ENCODE assay signal across 8 cellular contexts in the genomic region with DNA sequence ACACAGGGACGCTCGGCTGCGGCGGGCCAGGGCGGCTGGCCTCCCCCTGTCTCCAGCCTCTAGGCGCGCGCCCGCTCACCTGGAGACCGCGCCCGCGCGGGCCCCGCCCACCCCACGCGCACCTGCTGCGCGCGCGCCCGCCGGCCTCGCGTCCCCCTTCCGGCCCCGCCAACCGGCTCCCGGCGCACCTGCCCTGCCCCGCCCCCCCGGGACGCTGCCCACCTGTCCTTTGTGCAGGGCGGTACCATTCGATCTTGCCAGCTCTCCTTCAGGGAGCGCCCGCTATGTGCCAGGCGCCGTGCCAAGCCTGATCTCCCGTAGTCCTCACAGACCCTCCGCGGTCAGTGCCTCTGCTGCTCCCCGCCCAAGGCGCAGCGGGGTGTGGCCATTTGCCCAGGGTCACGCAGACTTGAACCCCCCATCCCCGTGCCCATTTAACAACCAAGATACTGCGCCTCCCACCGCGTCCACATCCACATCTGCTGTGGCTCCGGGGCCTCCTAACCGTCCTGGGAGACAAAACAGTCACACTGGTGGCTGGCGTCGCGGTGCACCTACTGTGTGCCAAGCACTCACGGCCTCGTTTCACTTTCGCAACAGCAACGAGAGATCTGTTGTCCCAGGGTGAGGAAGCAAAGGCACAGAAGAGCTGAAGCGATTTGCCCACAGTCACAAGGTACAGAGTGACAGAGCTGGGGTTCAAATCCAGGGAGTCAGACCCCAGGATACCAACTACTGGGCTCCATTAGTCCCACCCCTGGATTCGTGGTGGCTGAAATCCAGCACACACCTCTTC. TPM values are rescaled to one million over a fixed set of nuclear protein-coding genes. Genes with fewer than 3 reads are reported as not detected.
DNase-seq lines count a peak whose midpoint lies in the region; ATAC-seq, FAIRE-seq and TF ChIP-seq lines count a peak whose summit lies in the region.

No MANE protein-coding gene starts in this region.

- WGBS in H9 (ENCODE audit: extremely low coverage, insufficient read length, low lambda C conversion rate): no CpG with 5 or more reads among the region's 61 CpGs

- H3K79me2 ChIP-seq in H9 (ENCODE audit: insufficient read depth, low read length): no peaks in the 10 kb centered on the region

- H2BK120ac ChIP-seq in H9 (ENCODE audit: low read depth, low read length, poor library complexity, severe bottlenecking): no peak overlapping the region

- no peak overlapping the region for H3K27ac ChIP-seq in H9 (ENCODE audit: insufficient read length, low read depth, low read length)

- H4K20me1 ChIP-seq in H9 (ENCODE audit: control insufficient read depth, insufficient read depth, insufficient read length): no peaks in the 10 kb centered on the region

- no peak overlapping the region for H2BK5ac ChIP-seq in H9 (ENCODE audit: insufficient read length, low read length)

- H3K4me3 Mint-ChIP-seq in H9 (peak overlapping the region; percentile 78 to 85), naive B cell (peak overlapping the region; percentile 94 to 99 (median 97))
- H3K4me3 Mint-ChIP-seq in activated CD4-positive, alpha-beta T cell treated with anti-CD3 and anti-CD28 coated beads, Interleukin-2, amount 10 ng/mL, durations not matched to agents 24 days and 14 days: peak overlapping the region; percentile 91

- no peak for DNase-seq in AG09309 (ENCODE audit: low read depth)
- no peak for DNase-seq in H9
- DNase-seq in NCI-H2029 (lab: John Stamatoyannopoulos, UW): peak; percentile 92
- DNase-seq in activated CD4-positive, alpha-beta T cell treated with anti-CD3 and anti-CD28 coated beads, Interleukin-2, amount 10 ng/mL, durations not matched to agents 24 days and 14 days: peak; percentile 92
- DNase-seq in effector CD8-positive, alpha-beta T cell (lab: John Stamatoyannopoulos, UW): peak; percentile 63
- DNase-seq in naive B cell: peak; percentile 48
- peak; percentile 41 for DNase-seq in urothelium cell line (ENCODE audit: low spot score)
- DNase-seq in kidney glomerular epithelial cell (lab: John Stamatoyannopoulos, UW): no peak

- FAIRE-seq in urothelium cell line (lab: Jason Lieb, UNC): no peak

- intact Hi-C loops in activated CD4-positive, alpha-beta T cell treated with anti-CD3 and anti-CD28 coated beads, Interleukin-2, amount 10 ng/mL, durations not matched to agents 24 days and 14 days (cut with micrococcal nuclease): loop anchor here (5.0 kb wide), 2 partner anchors 205 to 330 kb away; partner anchors contain the start of genes COMMD7, PLAGL2 and POFUT1

- peaks cover 3% of the 10 kb centered on the region; the same call in 1 of the 2 replicates for H3K27me3 ChIP-seq in H9 (ENCODE audit: insufficient read depth, low read length)

- H3K27ac Mint-ChIP-seq in H9 (no peak overlapping the region; a peak in 1 of 7 replicates), naive B cell (peak overlapping the region; percentile 89 to 97 (median 96))
- peak overlapping the region; percentile 97 for H3K27ac Mint-ChIP-seq in activated CD4-positive, alpha-beta T cell treated with anti-CD3 and anti-CD28 coated beads, Interleukin-2, amount 10 ng/mL, durations not matched to agents 24 days and 14 days

- no peaks in the 10 kb centered on the region for H3K9me3 ChIP-seq in H9 (ENCODE audit: control insufficient read depth, low read depth, low read length)

- 0 out of 2 replicates have a peak overlapping the region, but pooled peaks have one; percentile 32 for H3K14ac ChIP-seq in H9 (ENCODE audit: insufficient read depth, low read length)

- H3K4me3 ChIP-seq in AG09309 (ENCODE audit: control insufficient read depth, low read depth, low read length): peak overlapping the region; percentile 11

- no peaks in the 10 kb centered on the region for H3K4me1 ChIP-seq in H9 (ENCODE audit: insufficient read depth, low read length)

- H2AFZ ChIP-seq in H9 (ENCODE audit: low read length): no peak overlapping the region

- H3K36me3 Mint-ChIP-seq in H9 (ENCODE audit: insufficient read depth in 1 of 3, low read depth in 3 of 3) (no peaks in the 10 kb centered on the region), naive B cell (no peaks in the 10 kb centered on the region)
- peaks cover 3% of the 10 kb centered on the region for H3K36me3 Mint-ChIP-seq in activated CD4-positive, alpha-beta T cell treated with anti-CD3 and anti-CD28 coated beads, Interleukin-2, amount 10 ng/mL, durations not matched to agents 24 days and 14 days (ENCODE audit: low read depth)

- H2BK12ac ChIP-seq in H9 (ENCODE audit: insufficient read length, low read depth, low read length): no peak overlapping the region

- no peak overlapping the region for H3K9ac ChIP-seq in H9 (ENCODE audit: extremely low read depth, insufficient read length, low read length)

- H3K56ac ChIP-seq in H9 (ENCODE audit: insufficient read length, low read depth, low read length): no peak overlapping the region

- no peaks in the 10 kb centered on the region; a peak in 1 of 5 replicates for H3K9me3 Mint-ChIP-seq in H9
- no peaks in the 10 kb centered on the region for H3K9me3 Mint-ChIP-seq in activated CD4-positive, alpha-beta T cell treated with anti-CD3 and anti-CD28 coated beads, Interleukin-2, amount 10 ng/mL, durations not matched to agents 24 days and 14 days
- H3K9me3 Mint-ChIP-seq in naive B cell: no peaks in the 10 kb centered on the region

- no peak overlapping the region for H3K4ac ChIP-seq in H9 (ENCODE audit: low read depth, low read length)

- ATAC-seq in naive B cell (ENCODE audit: low read depth in 2 of 2): peak; percentile 22

- no peak overlapping the region for H3T11ph ChIP-seq in H9 (ENCODE audit: low read length)

- peaks cover 77% of the 10 kb centered on the region for H3K27me3 Mint-ChIP-seq in H9 (ENCODE audit: low read depth)
- H3K27me3 Mint-ChIP-seq in activated CD4-positive, alpha-beta T cell treated with anti-CD3 and anti-CD28 coated beads, Interleukin-2, amount 10 ng/mL, durations not matched to agents 24 days and 14 days: no peaks in the 10 kb centered on the region
- no peaks in the 10 kb centered on the region for H3K27me3 Mint-ChIP-seq in naive B cell

- no peak for TF ChIP-seq CTCF in AG09309 (IDR thresholded peaks at IDR 0.05; ENCODE audit: control insufficient read depth, insufficient read depth, low read depth, low read length, missing control alignments)
- no peak for TF ChIP-seq CTCF in H9 (conservative IDR thresholded peaks at IDR 0.05)

- H4K91ac ChIP-seq in H9 (ENCODE audit: insufficient read length, low read depth, low read length): no peak overlapping the region

- H4K5ac ChIP-seq in H9 (ENCODE audit: insufficient read length, low read depth, low read length): no peak overlapping the region

- H4K8ac ChIP-seq in H9 (replicated peaks; ENCODE audit: insufficient read length, low read depth, low read length): no peak overlapping the region

- no peak overlapping the region for H2BK15ac ChIP-seq in H9 (ENCODE audit: low read depth, low read length)

- H3K23me2 ChIP-seq in H9 (ENCODE audit: insufficient read length, low read depth, low read length, poor library complexity, severe bottlenecking): peaks cover 4% of the 10 kb centered on the region

- H2BK20ac ChIP-seq in H9 (ENCODE audit: low read depth, low read length, poor library complexity, severe bottlenecking): no peak overlapping the region

- peak overlapping the region; percentile 48 for H3K4me2 ChIP-seq in H9 (ENCODE audit: insufficient read depth, insufficient read length, low read length)

- H3K4me1 Mint-ChIP-seq in H9: peaks cover 40 to 42% of the 10 kb centered on the region in 2 experiments
- H3K4me1 Mint-ChIP-seq in activated CD4-positive, alpha-beta T cell treated with anti-CD3 and anti-CD28 coated beads, Interleukin-2, amount 10 ng/mL, durations not matched to agents 24 days and 14 days: peaks cover 67% of the 10 kb centered on the region
- H3K4me1 Mint-ChIP-seq in naive B cell: peaks cover 44 to 59% (median 54%) of the 10 kb centered on the region in 3 donors

- H2AK5ac ChIP-seq in H9 (ENCODE audit: insufficient read length, low read length): no peak overlapping the region

- no peaks in the 10 kb centered on the region for H3K79me1 ChIP-seq in H9 (ENCODE audit: insufficient read depth, low read depth, low read length, poor library complexity, severe bottlenecking)

- H3K23ac ChIP-seq in H9 (ENCODE audit: insufficient read length, low read depth, low read length): no peak overlapping the region

- H3K18ac ChIP-seq in H9 (ENCODE audit: insufficient read length, low read depth, low read length): no peak overlapping the region

RNA-seq across cellular contexts. Expression of gene NOL4L, which starts 48.1 kb away (rescaled TPM):
- total RNA-seq in H9 (2021): 28.9 and 31.7 TPM in 2 replicates
- total RNA-seq in activated CD4-positive, alpha-beta T cell treated with anti-CD3 and anti-CD28 coated beads, Interleukin-2, amount 10 ng/mL, durations not matched to agents 24 days and 14 days: 13.0 and 18.0 TPM in 2 replicates
- polyA plus RNA-seq in naive B cell (ENCODE audit: low read depth in 6 of 6): 1 to 10 TPM in 5 of 6 donors, not detected in 1; 1.3 to 4.2 (median 1.5) TPM

Comparison
In these comparisons a context has a peak if more than half of its experiments do, and no peak if none do; other contexts are left out.
1. DNase-seq: peak in NCI-H2029 (single experiment), activated CD4-positive, alpha-beta T cell treated with anti-CD3 and anti-CD28 coated beads, Interleukin-2, amount 10 ng/mL, durations not matched to agents 24 days and 14 days (single experiment), effector CD8-positive, alpha-beta T cell (single experiment), naive B cell (single experiment) and urothelium cell line (single experiment); none in AG09309 (single experiment), H9 (single experiment) and kidney glomerular epithelial cell (single experiment).
2. H3K27ac Mint-ChIP-seq: peak in activated CD4-positive, alpha-beta T cell treated with anti-CD3 and anti-CD28 coated beads, Interleukin-2, amount 10 ng/mL, durations not matched to agents 24 days and 14 days (single experiment) and naive B cell (6 of 6); none in H9 (0 of 3).
3. Peak in every context shown above with its lines, with median percentiles within 50 percentile points of each other: H3K4me3 Mint-ChIP-seq.